ENCODE assay signal across 9 cellular contexts in the genomic region with DNA sequence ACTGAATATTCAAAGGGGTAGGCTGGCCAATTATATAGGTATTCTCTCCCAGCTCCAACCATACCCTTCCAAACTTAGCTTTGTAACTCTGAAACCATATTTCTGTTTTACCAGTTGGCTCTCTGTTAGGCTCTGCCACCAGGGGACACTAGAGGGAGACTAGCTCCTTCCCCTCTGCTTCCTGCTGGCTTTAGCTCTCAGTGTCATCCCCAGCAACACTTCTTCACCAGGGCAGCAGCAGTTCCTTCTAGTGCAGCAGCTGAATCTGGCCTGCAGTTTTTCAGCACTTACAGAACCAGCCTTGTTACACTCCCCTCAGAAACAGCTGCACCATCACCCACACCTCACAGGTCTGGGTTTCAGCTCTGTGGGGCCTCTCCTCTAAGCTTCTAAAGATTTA.
DNase-seq lines count a peak whose midpoint lies in the region; ATAC-seq lines count a peak whose summit lies in the region.
"Had no signal": no experiment of that assay in that cellular context is flagged by ENCODE, and none has a peak within 500 bp of the region (broad histone marks: within the 10 kb centered on the region; RNA-seq: fewer than 3 reads in every experiment).

No MANE protein-coding gene starts in this region.

- DNase-seq in NCI-H82 (lab: John Stamatoyannopoulos, UW) (peak; percentile 67), NCI-H82 treated with DMSO at 0.1 percent for 48 hours (lab: John Stamatoyannopoulos, UW; ENCODE audit: unreplicated experiment) (no peak), OCI-M1 (lab: John Stamatoyannopoulos, UW) (peak; percentile 64), LoVo (ENCODE audit: low spot score) (no peak), middle frontal gyrus (ENCODE audit: extremely low spot score, low spot score) (no peak)
- DNase-seq in effector memory CD8-positive, alpha-beta T cell: peak; percentile 38 to 63 (median 55)
- peak; percentile 25 to 39 for DNase-seq in stimulated activated CD4-positive, alpha-beta T cell treated with anti-CD3 and anti-CD28 coated beads, Interleukin-2, amount 100 ng/mL, for 48 hours

- peak; percentile 96 for ATAC-seq in effector memory CD8-positive, alpha-beta T cell (replicated peaks)
- no peak for ATAC-seq in HG02870 (IDR thresholded peaks at IDR 0.05; ENCODE audit: unreplicated experiment)

- H3K4me1 Mint-ChIP-seq in effector memory CD8-positive, alpha-beta T cell (ENCODE audit: low read depth in 2 of 2): peaks cover 28 to 43% of the 10 kb centered on the region in 2 donors

- no peaks in the 10 kb centered on the region for H3K9me3 Mint-ChIP-seq in effector memory CD8-positive, alpha-beta T cell

- no peaks in the 10 kb centered on the region for H3K36me3 Mint-ChIP-seq in effector memory CD8-positive, alpha-beta T cell (ENCODE audit: insufficient read depth)

- peak overlapping the region in 1 of 2 donors; percentile 15 for H3K27ac Mint-ChIP-seq in effector memory CD8-positive, alpha-beta T cell
- H3K27ac Mint-ChIP-seq: nephron had no signal

- no peak overlapping the region for H3K4me3 Mint-ChIP-seq in effector memory CD8-positive, alpha-beta T cell
- H3K4me3 Mint-ChIP-seq: nephron had no signal

- H3K27me3 Mint-ChIP-seq in effector memory CD8-positive, alpha-beta T cell: no peaks in the 10 kb centered on the region

Comparison
In these comparisons a context has a peak if more than half of its experiments do, and no peak if none do; other contexts are left out.
1. DNase-seq: peak in NCI-H82 (single experiment), OCI-M1 (single experiment), effector memory CD8-positive, alpha-beta T cell (3 of 3) and stimulated activated CD4-positive, alpha-beta T cell treated with anti-CD3 and anti-CD28 coated beads, Interleukin-2, amount 100 ng/mL, for 48 hours (2 of 2); none in NCI-H82 treated with DMSO at 0.1 percent for 48 hours (single experiment), LoVo (single experiment) and middle frontal gyrus (single experiment).